8 cellular contexts compared by ENCODE assay signal in the genomic region with DNA sequence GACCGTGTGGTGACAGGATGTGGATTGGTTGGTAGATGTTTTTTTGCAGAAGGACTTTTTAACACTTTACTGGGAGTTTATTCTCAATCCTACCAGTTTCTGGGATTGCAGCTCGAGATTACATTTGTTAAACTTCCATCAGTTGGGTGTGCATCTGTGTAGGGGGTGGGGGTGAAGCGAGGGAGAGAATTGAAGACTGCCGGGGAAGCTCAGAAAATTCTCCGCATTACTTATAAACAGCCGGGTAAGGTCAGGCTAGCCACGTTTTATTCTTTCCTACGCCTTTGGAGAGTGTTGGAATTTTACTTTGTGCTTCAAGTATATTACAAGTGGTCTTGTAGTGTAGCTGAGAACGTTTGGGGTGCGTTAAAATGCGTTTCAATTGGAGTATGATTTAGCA. TPM values are rescaled to one million over a fixed set of nuclear protein-coding genes. Genes with fewer than 3 reads are reported as not detected.
DNase-seq lines count a peak whose midpoint lies in the region; ATAC-seq and TF ChIP-seq lines count a peak whose summit lies in the region.

No MANE protein-coding gene starts in this region.

- H3K27me3 ChIP-seq in PC-9 (ENCODE audit: insufficient read depth, low read depth) = no peaks in the 10 kb centered on the region
- H3K27me3 ChIP-seq in trophoblast cell (ENCODE audit: insufficient read depth, low read length) = no peaks in the 10 kb centered on the region

- H3K79me2 ChIP-seq in PC-9 (ENCODE audit: low read depth) (peaks cover 56% of the 10 kb centered on the region), trophoblast cell (ENCODE audit: control insufficient read depth, insufficient read depth, low read length, poor library complexity) (peaks cover 8% of the 10 kb centered on the region)

- peak overlapping the region; percentile 60 for H3K14ac ChIP-seq in trophoblast cell (ENCODE audit: low read length)

- H3K23ac ChIP-seq in trophoblast cell (ENCODE audit: low read length) = no peak overlapping the region

- POLR2A ChIA-PET in PC-9 (lab: Charles Lee; ENCODE audit: unreplicated experiment) = no interaction called here

- H2BK12ac ChIP-seq in trophoblast cell (ENCODE audit: low read length) = no peak overlapping the region

- H3K9ac ChIP-seq in trophoblast cell (ENCODE audit: low read length) = peak overlapping the region; percentile 68

- H3K79me1 ChIP-seq in trophoblast cell (ENCODE audit: low read length) = peaks cover 6% of the 10 kb centered on the region

- H2BK120ac ChIP-seq in trophoblast cell (ENCODE audit: insufficient read depth, low read length, poor library complexity) = no peak overlapping the region

- peak overlapping the region; percentile 61 for H4K8ac ChIP-seq in trophoblast cell (ENCODE audit: low read depth, low read length)

- peak overlapping the region; percentile 64 for H3K18ac ChIP-seq in trophoblast cell (ENCODE audit: low read length)

- no peaks in the 10 kb centered on the region for H3K9me2 ChIP-seq in PC-9 (ENCODE audit: insufficient read depth)

- H3K4me2 ChIP-seq in PC-9 (peak overlapping the region; percentile 95), trophoblast cell (ENCODE audit: low read length) (peak overlapping the region; percentile 88)

- H3K36me3 ChIP-seq in PC-9 (ENCODE audit: low read depth) (no peaks in the 10 kb centered on the region), trophoblast cell (ENCODE audit: control insufficient read depth in 1 of 2, insufficient read depth in 2 of 2, low read length in 2 of 2) (no peaks in the 10 kb centered on the region)

- no CpG with 5 or more reads among the region's 11 CpGs for WGBS in trophoblast cell (ENCODE audit: extremely low coverage, insufficient coverage, insufficient read length)

- TF ChIP-seq CTCF in PC-9 (conservative IDR thresholded peaks at IDR 0.05) (no peak), epithelial cell of proximal tubule (conservative IDR thresholded peaks at IDR 0.05; ENCODE audit: low read depth, low read length) (no peak)

- H3K9me3 ChIP-seq in PC-9 (ENCODE audit: insufficient read depth, low read depth) (no peaks in the 10 kb centered on the region), trophoblast cell (ENCODE audit: insufficient read depth, low read depth, low read length) (no peaks in the 10 kb centered on the region)

- H3K4me1 ChIP-seq in PC-9 (replicated peaks; ENCODE audit: insufficient read depth) (peaks cover 30% of the 10 kb centered on the region), trophoblast cell (ENCODE audit: control insufficient read depth in 1 of 2, insufficient read depth in 2 of 2, low read length in 2 of 2) (peaks cover 0 to 4% of the 10 kb centered on the region in 2 experiments)

- H4K91ac ChIP-seq in trophoblast cell (ENCODE audit: low read depth, low read length) = no peak overlapping the region

- peaks cover 27% of the 10 kb centered on the region for H4K20me1 ChIP-seq in PC-9 (ENCODE audit: insufficient read depth)

- TSS peak; percentile 60 for BruUV-seq in PC-9 (replicated peaks; lab: Mats Ljungman, UMichigan)

- no peak overlapping the region for H2AK5ac ChIP-seq in trophoblast cell (ENCODE audit: low read length)

- peak overlapping the region; percentile 92 for H2AFZ ChIP-seq in PC-9
- H2AFZ ChIP-seq in trophoblast cell (ENCODE audit: insufficient read depth, low read length, poor library complexity) = peak overlapping the region; percentile 97

- no peak for ATAC-seq in HG02763 (IDR thresholded peaks at IDR 0.05; ENCODE audit: unreplicated experiment)
- ATAC-seq in GM21381 (IDR thresholded peaks at IDR 0.05; ENCODE audit: unreplicated experiment) = no peak
- ATAC-seq in HG03025 (IDR thresholded peaks at IDR 0.05; ENCODE audit: low FRiP score, unreplicated experiment) = no peak
- no peak for ATAC-seq in GM21717 (IDR thresholded peaks at IDR 0.05; ENCODE audit: unreplicated experiment)

- DNase-seq in GM03348 (ENCODE audit: low spot score) = peak; percentile 33
- DNase-seq in PC-9 = no peak
- no peak for DNase-seq in epithelial cell of proximal tubule (ENCODE audit: low read depth)
- no peak for DNase-seq in trophoblast cell

- peaks cover 11% of the 10 kb centered on the region; the same call in 1 of the 2 replicates for H3F3A ChIP-seq in PC-9 (ENCODE audit: insufficient read depth, low read depth)

- H2BK5ac ChIP-seq in trophoblast cell (ENCODE audit: low read depth, low read length, poor library complexity) = no peak overlapping the region

- intact Hi-C loops in PC-9 (cut with micrococcal nuclease; ENCODE audit: unreplicated experiment) = loop anchor here (5.0 to 10.0 kb wide), 7 partner anchors 148 to 1100 kb away; partner anchors contain the start of genes CYCS, FAM221A, IGF2BP3 and OSBPL3

- H3K4me3 ChIP-seq in PC-9 (peak overlapping the region; percentile 67), epithelial cell of proximal tubule (ENCODE audit: low read depth, low read length) (peak overlapping the region; percentile 85), trophoblast cell (ENCODE audit: low read depth, low read length) (peak overlapping the region; percentile 83)

- H4K12ac ChIP-seq in trophoblast cell (ENCODE audit: low read depth, low read length) = no peak overlapping the region

- CTCF ChIA-PET in PC-9 (lab: Charles Lee) = interaction anchor here (0.6 to 0.7 kb wide), 3 partner anchors 238 to 889 kb away, joined by 3 to 5 read pairs (median 3); no protein-coding TSS in a partner anchor

- H3K4ac ChIP-seq in trophoblast cell (ENCODE audit: low read depth, low read length) = peak overlapping the region; percentile 70

- H3K27ac ChIP-seq in PC-9 (peak overlapping the region; percentile 1; the same call in 1 of the 2 replicates), trophoblast cell (ENCODE audit: low read depth, low read length) (peak overlapping the region; percentile 79)

RNA-seq across cellular contexts. Expression of gene PALS2, which starts 1.1 kb away (rescaled TPM):
- total RNA-seq in PC-9 (2021) (35.8 and 42.4 TPM in 2 replicates), epithelial cell of proximal tubule (4.6 and 6.0 TPM in 2 replicates)
- polyA plus RNA-seq in trophoblast cell (2013) = 16.7 and 17.7 TPM in 2 replicates
